In genomic region chr2:206159346-206160123, GRCh38 we compare ENCODE assay signal across 1 cellular context.
TF ChIP-seq lines count a peak whose summit lies in the region.

TSS of gene EEF1B2 (plus strand) at chr2:206159895. CDS start at chr2:206159980, 85 bp downstream.
TSS of gene NDUFS1 (minus strand) at chr2:206159444. CDS start at chr2:206153678, 5,766 bp downstream.

TF ChIP-seq in K562, 482 proteins besides CTCF, POLR2A, EP300 and RAD21 (continued from another document and continues in another):
- TF ChIP-seq ATF3 (IDR thresholded peaks at IDR 0.05) (no peak), ATF3 (CRISPR knock-in tag; conservative IDR thresholded peaks at IDR 0.05) (no peak), PTBP1 (IDR thresholded peaks at IDR 0.05; ENCODE audit: low read depth, low read length) (no peak), TFAP4 (CRISPR knock-in tag; IDR thresholded peaks at IDR 0.05; ENCODE audit: borderline replicate concordance) (peak; percentile 68; the same call in 1 of the 2 replicates), ZBTB34 (CRISPR knock-in tag; IDR thresholded peaks at IDR 0.05) (no peak), FIP1L1 (IDR thresholded peaks at IDR 0.05; ENCODE audit: low read depth, low read length, poor library complexity, severe bottlenecking) (no peak), COPS2 (conservative IDR thresholded peaks at IDR 0.05) (no peak), NELFE (IDR thresholded peaks at IDR 0.05; ENCODE audit: insufficient read depth, insufficient read length) (no peak), ZNF239 (CRISPR knock-in tag; IDR thresholded peaks at IDR 0.05) (no peak), ZNF23 (CRISPR knock-in tag; IDR thresholded peaks at IDR 0.05) (no peak), TRIM24 (IDR thresholded peaks at IDR 0.05) (no peak), CREB1 (IDR thresholded peaks at IDR 0.05) (peak; percentile 82), CREB1 (CRISPR knock-in tag; IDR thresholded peaks at IDR 0.05) (peak; percentile 33; the same call in 1 of the 2 replicates), ARID4B (CRISPR knock-in tag; IDR thresholded peaks at IDR 0.05) (peak; percentile 36; the same call in 1 of the 2 replicates), POLR2G (IDR thresholded peaks at IDR 0.05; ENCODE audit: low read depth, low read length) (peak; percentile 85), MBD1 (CRISPR knock-in tag; IDR thresholded peaks at IDR 0.05) (no peak), FOXK1 (CRISPR knock-in tag; IDR thresholded peaks at IDR 0.05; ENCODE audit: borderline replicate concordance) (no peak), CAMTA2 (CRISPR knock-in tag; conservative IDR thresholded peaks at IDR 0.05) (no peak), RNF219 (CRISPR knock-in tag; IDR thresholded peaks at IDR 0.05) (no peak), FOXM1 (IDR thresholded peaks at IDR 0.05; ENCODE audit: low read depth) (no peak), FOXM1 (CRISPR knock-in tag; IDR thresholded peaks at IDR 0.05; ENCODE audit: low read depth) (no peak), NFRKB (IDR thresholded peaks at IDR 0.05; ENCODE audit: low read depth) (peak; percentile 88), NCOA4 (IDR thresholded peaks at IDR 0.05; ENCODE audit: partially characterized antibody) (no peak), ZNF639 (CRISPR knock-in tag; conservative IDR thresholded peaks at IDR 0.05 in 1 of 2, IDR thresholded peaks at IDR 0.05 in 1 of 2) (0 out of 4 replicates have a peak, but pooled peaks of 1 of the 2 experiments have one; percentile 24), ZBED1 (IDR thresholded peaks at IDR 0.05) (no peak), STAT5B (CRISPR knock-in tag; IDR thresholded peaks at IDR 0.05) (no peak), ELK3 (CRISPR knock-in tag; IDR thresholded peaks at IDR 0.05) (no peak), RBM15 (IDR thresholded peaks at IDR 0.05; ENCODE audit: insufficient read depth, low read length) (no peak), ZNF232 (CRISPR knock-in tag; IDR thresholded peaks at IDR 0.05) (no peak), TFAM (CRISPR knock-in tag; conservative IDR thresholded peaks at IDR 0.05) (no peak), ZSCAN29 (IDR thresholded peaks at IDR 0.05) (no peak), CBFA2T3 (IDR thresholded peaks at IDR 0.05) (no peak), L3MBTL2 (IDR thresholded peaks at IDR 0.05) (peak; percentile 74; the same call in 1 of the 2 replicates), PRPF4 (IDR thresholded peaks at IDR 0.05; ENCODE audit: insufficient read depth, low read depth, low read length, poor library complexity, severe bottlenecking) (no peak), SP1 (CRISPR knock-in tag; IDR thresholded peaks at IDR 0.05) (no peak)
- TF ChIP-seq, protein P1, sequence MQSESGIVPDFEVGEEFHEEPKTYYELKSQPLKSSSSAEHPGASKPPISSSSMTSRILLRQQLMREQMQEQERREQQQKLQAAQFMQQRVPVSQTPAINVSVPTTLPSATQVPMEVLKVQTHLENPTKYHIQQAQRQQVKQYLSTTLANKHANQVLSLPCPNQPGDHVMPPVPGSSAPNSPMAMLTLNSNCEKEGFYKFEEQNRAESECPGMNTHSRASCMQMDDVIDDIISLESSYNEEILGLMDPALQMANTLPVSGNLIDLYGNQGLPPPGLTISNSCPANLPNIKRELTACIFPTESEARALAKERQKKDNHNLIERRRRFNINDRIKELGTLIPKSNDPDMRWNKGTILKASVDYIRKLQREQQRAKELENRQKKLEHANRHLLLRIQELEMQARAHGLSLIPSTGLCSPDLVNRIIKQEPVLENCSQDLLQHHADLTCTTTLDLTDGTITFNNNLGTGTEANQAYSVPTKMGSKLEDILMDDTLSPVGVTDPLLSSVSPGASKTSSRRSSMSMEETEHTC (IDR thresholded peaks at IDR 0.05) = no peak
- TF ChIP-seq, protein P2, sequence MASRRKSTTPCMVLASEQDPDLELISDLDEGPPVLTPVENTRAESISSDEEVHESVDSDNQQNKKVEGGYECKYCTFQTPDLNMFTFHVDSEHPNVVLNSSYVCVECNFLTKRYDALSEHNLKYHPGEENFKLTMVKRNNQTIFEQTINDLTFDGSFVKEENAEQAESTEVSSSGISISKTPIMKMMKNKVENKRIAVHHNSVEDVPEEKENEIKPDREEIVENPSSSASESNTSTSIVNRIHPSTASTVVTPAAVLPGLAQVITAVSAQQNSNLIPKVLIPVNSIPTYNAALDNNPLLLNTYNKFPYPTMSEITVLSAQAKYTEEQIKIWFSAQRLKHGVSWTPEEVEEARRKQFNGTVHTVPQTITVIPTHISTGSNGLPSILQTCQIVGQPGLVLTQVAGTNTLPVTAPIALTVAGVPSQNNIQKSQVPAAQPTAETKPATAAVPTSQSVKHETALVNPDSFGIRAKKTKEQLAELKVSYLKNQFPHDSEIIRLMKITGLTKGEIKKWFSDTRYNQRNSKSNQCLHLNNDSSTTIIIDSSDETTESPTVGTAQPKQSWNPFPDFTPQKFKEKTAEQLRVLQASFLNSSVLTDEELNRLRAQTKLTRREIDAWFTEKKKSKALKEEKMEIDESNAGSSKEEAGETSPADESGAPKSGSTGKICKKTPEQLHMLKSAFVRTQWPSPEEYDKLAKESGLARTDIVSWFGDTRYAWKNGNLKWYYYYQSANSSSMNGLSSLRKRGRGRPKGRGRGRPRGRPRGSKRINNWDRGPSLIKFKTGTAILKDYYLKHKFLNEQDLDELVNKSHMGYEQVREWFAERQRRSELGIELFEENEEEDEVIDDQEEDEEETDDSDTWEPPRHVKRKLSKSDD (conservative IDR thresholded peaks at IDR 0.05; ENCODE audit: low read length) = no peak
- TF ChIP-seq, protein P3, sequence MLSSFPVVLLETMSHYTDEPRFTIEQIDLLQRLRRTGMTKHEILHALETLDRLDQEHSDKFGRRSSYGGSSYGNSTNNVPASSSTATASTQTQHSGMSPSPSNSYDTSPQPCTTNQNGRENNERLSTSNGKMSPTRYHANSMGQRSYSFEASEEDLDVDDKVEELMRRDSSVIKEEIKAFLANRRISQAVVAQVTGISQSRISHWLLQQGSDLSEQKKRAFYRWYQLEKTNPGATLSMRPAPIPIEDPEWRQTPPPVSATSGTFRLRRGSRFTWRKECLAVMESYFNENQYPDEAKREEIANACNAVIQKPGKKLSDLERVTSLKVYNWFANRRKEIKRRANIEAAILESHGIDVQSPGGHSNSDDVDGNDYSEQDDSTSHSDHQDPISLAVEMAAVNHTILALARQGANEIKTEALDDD (IDR thresholded peaks at IDR 0.05) = no peak
- TF ChIP-seq, protein P4, sequence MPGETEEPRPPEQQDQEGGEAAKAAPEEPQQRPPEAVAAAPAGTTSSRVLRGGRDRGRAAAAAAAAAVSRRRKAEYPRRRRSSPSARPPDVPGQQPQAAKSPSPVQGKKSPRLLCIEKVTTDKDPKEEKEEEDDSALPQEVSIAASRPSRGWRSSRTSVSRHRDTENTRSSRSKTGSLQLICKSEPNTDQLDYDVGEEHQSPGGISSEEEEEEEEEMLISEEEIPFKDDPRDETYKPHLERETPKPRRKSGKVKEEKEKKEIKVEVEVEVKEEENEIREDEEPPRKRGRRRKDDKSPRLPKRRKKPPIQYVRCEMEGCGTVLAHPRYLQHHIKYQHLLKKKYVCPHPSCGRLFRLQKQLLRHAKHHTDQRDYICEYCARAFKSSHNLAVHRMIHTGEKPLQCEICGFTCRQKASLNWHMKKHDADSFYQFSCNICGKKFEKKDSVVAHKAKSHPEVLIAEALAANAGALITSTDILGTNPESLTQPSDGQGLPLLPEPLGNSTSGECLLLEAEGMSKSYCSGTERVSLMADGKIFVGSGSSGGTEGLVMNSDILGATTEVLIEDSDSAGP (CRISPR knock-in tag; IDR thresholded peaks at IDR 0.05) = no peak
